ENCODE assay signal across 7 cellular contexts in genomic region chr9:64774813-64775793, GRCh38.
DNase-seq lines count a peak whose midpoint lies in the region; ATAC-seq and TF ChIP-seq lines count a peak whose summit lies in the region.
"Not testable (repeated sequence)": the region's sequence is repeated elsewhere in the genome, so short reads cannot be mapped to it uniquely, and the experiment has no call there.

No MANE protein-coding gene starts in this region.

- CTCF ChIA-PET in HCT116 (lab: Charles Lee), result not testable (repeated sequence)

- H3K27ac ChIP-seq in HCT116 (ENCODE audit: low read depth, low read length); SJCRH30; hepatocyte; neural cell (ENCODE audit: low read length): not testable (repeated sequence)

- BruUV-seq in HCT116 (replicated peaks; lab: Mats Ljungman, UMichigan), result not testable (repeated sequence)

- H3K4me3 ChIP-seq in HCT116 (replicated peaks in 1 of 2; ENCODE audit: low read depth in 1 of 2, low read length in 2 of 2) (peak overlapping the region in 1 of 2 experiments; percentile 16; a peak in 2 of 4 replicates), SJCRH30 (peak overlapping the region; percentile 34), neural cell (ENCODE audit: low read length) (peak overlapping the region; percentile 55)
- H3K4me3 ChIP-seq in hepatocyte, result not testable (repeated sequence)

- RAD21 ChIA-PET in HCT116 (lab: Charles Lee; ENCODE audit: low non-redundant PET in 1 of 2, low total read pairs in 2 of 2, uncharacterized antibody in 2 of 2, unreplicated experiment in 2 of 2), result not testable (repeated sequence)

- TF ChIP-seq POLR2A in HCT116 (IDR thresholded peaks at IDR 0.05; ENCODE audit: borderline replicate concordance, extremely low read depth, insufficient read depth, insufficient read length), result not testable (repeated sequence)

- POLR2A ChIA-PET in HCT116 (lab: Charles Lee), result not testable (repeated sequence)

- H3K9me2 ChIP-seq in HCT116 (ENCODE audit: insufficient read depth); hepatocyte (replicated peaks; ENCODE audit: insufficient read depth); neural cell (ENCODE audit: insufficient read depth, low read length): not testable (repeated sequence)

- peak; percentile 72 for ATAC-seq in HCT116

- not testable (repeated sequence) for TF ChIP-seq RAD21 in HCT116 (IDR thresholded peaks at IDR 0.05; ENCODE audit: low read depth); neural cell (conservative IDR thresholded peaks at IDR 0.05)

- DNase-seq in HCT116 (ENCODE audit: low read depth, low spot score), result not testable (repeated sequence)
- peak in 1 of 2 experiments; percentile 15 for DNase-seq in SJCRH30
- peak; percentile 3 for DNase-seq in activated gamma-delta T cell treated with anti-CD3 and anti-CD28 coated beads, Interleukin-2, amount 50 U/mL, for 16 hours (ENCODE audit: low read depth)
- DNase-seq in ecto neural progenitor cell (ENCODE audit: low spot score), result peak; percentile 48
- peak; percentile 2 for DNase-seq in hepatocyte (ENCODE audit: low spot score)
- DNase-seq in stimulated activated CD4-positive, alpha-beta T cell treated with anti-CD3 and anti-CD28 coated beads, Interleukin-12 subunit alpha, Interleukin-12 subunit beta, amount 100 ng/mL, for 4 hours, result peak; percentile 4

- not testable (repeated sequence) for H3K4me1 ChIP-seq in HCT116 (ENCODE audit: control insufficient read depth in 1 of 2, insufficient read depth in 2 of 2, low read length in 2 of 2); SJCRH30; hepatocyte (ENCODE audit: insufficient read depth)

- TF ChIP-seq EP300 in neural cell (conservative IDR thresholded peaks at IDR 0.05; ENCODE audit: poor library complexity, severe bottlenecking), result not testable (repeated sequence)

- H3K9ac ChIP-seq in HCT116 (ENCODE audit: low read length); neural cell (ENCODE audit: low read length): not testable (repeated sequence)

- peak overlapping the region; percentile 51 for H3K4me2 ChIP-seq in HCT116 (ENCODE audit: low read length)
- peak overlapping the region; percentile 88 for H3K4me2 ChIP-seq in hepatocyte
- not testable (repeated sequence) for H3K4me2 ChIP-seq in neural cell (ENCODE audit: low read length)

- not testable (repeated sequence) for TF ChIP-seq CTCF in HCT116 (IDR thresholded peaks at IDR 0.05 in 2 of 3, conservative IDR thresholded peaks at IDR 0.05 in 1 of 3; ENCODE audit: borderline replicate concordance in 1 of 3, insufficient read depth in 1 of 3, low read depth in 2 of 3, low read length in 2 of 3); hepatocyte (IDR thresholded peaks at IDR 0.05; ENCODE audit: poor library complexity); neural cell (IDR thresholded peaks at IDR 0.05; ENCODE audit: poor library complexity, severe bottlenecking)

- intact Hi-C loops in HCT116 (cut with micrococcal nuclease), result not testable (repeated sequence)

- not testable (repeated sequence) for H3K27me3 ChIP-seq in HCT116 (ENCODE audit: insufficient read depth, low read length); SJCRH30; hepatocyte
- peaks cover 12% of the 10 kb centered on the region for H3K27me3 ChIP-seq in neural cell (ENCODE audit: insufficient read depth, low read depth, low read length)

- H3K36me3 ChIP-seq in HCT116 (ENCODE audit: control insufficient read depth in 1 of 2, insufficient read depth in 2 of 2, low read length in 2 of 2); SJCRH30; hepatocyte (replicated peaks; ENCODE audit: insufficient read depth, low read depth); neural cell (ENCODE audit: insufficient read depth, low read length): not testable (repeated sequence)

- not testable (repeated sequence) for H2AFZ ChIP-seq in HCT116 (ENCODE audit: low read depth, low read length, poor library complexity, severe bottlenecking); hepatocyte; neural cell (ENCODE audit: low read depth, low read length)

- H3K79me2 ChIP-seq in HCT116 (ENCODE audit: insufficient read depth, low read length); hepatocyte; neural cell (replicated peaks; ENCODE audit: insufficient read depth, low read length): not testable (repeated sequence)

- H3F3A ChIP-seq in neural cell (ENCODE audit: insufficient read depth, low read length, poor library complexity, severe bottlenecking), result not testable (repeated sequence)

- H4K20me1 ChIP-seq in HCT116 (ENCODE audit: insufficient read depth); hepatocyte (ENCODE audit: insufficient read depth, poor library complexity, severe bottlenecking); neural cell (ENCODE audit: insufficient read depth): not testable (repeated sequence)

- H3K9me3 ChIP-seq in HCT116 (ENCODE audit: control insufficient read depth in 1 of 2, insufficient read depth in 1 of 2, low read depth in 1 of 2, low read length in 2 of 2); SJCRH30 (replicated peaks); hepatocyte (ENCODE audit: low read depth); neural cell (ENCODE audit: low read length): not testable (repeated sequence)

- WGBS in hepatocyte (ENCODE audit: low lambda C conversion rate, missing lambda C conversion rate), result 21% methylated on average over 10 of the region's 72 CpGs
